ENCODE assay signal across 1 cellular context in the genomic region with DNA sequence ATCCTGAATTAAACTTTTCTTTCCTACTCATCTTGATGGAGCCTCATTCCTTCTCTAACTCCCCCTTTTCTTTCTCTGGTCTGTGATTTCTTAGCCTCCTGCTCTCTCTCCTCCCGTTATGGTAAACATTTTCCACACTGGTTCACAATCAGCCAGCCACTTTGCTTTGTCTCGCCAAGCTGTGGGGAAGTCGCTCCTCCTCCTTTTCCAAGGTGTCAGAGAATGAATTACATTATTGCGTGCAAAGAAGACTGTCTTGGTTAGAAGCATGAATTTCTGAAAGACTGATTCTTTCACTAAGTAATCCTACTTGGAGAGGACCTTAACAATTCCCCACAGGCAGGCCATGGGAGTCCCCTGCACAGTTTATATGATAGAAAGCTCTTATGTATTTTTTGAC.
TF ChIP-seq lines count a peak whose summit lies in the region.

No MANE protein-coding gene starts in this region.

TF ChIP-seq in GM12878, 131 proteins besides CTCF, POLR2A, EP300 and RAD21 (continued from another document):
- TF ChIP-seq, protein P1, sequence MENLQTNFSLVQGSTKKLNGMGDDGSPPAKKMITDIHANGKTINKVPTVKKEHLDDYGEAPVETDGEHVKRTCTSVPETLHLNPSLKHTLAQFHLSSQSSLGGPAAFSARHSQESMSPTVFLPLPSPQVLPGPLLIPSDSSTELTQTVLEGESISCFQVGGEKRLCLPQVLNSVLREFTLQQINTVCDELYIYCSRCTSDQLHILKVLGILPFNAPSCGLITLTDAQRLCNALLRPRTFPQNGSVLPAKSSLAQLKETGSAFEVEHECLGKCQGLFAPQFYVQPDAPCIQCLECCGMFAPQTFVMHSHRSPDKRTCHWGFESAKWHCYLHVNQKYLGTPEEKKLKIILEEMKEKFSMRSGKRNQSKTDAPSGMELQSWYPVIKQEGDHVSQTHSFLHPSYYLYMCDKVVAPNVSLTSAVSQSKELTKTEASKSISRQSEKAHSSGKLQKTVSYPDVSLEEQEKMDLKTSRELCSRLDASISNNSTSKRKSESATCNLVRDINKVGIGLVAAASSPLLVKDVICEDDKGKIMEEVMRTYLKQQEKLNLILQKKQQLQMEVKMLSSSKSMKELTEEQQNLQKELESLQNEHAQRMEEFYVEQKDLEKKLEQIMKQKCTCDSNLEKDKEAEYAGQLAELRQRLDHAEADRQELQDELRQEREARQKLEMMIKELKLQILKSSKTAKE (IDR thresholded peaks at IDR 0.05; ENCODE audit: low read depth, poor library complexity, severe bottlenecking): no peak
- TF ChIP-seq, protein P2, sequence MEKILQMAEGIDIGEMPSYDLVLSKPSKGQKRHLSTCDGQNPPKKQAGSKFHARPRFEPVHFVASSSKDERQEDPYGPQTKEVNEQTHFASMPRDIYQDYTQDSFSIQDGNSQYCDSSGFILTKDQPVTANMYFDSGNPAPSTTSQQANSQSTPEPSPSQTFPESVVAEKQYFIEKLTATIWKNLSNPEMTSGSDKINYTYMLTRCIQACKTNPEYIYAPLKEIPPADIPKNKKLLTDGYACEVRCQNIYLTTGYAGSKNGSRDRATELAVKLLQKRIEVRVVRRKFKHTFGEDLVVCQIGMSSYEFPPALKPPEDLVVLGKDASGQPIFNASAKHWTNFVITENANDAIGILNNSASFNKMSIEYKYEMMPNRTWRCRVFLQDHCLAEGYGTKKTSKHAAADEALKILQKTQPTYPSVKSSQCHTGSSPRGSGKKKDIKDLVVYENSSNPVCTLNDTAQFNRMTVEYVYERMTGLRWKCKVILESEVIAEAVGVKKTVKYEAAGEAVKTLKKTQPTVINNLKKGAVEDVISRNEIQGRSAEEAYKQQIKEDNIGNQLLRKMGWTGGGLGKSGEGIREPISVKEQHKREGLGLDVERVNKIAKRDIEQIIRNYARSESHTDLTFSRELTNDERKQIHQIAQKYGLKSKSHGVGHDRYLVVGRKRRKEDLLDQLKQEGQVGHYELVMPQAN (conservative IDR thresholded peaks at IDR 0.05): no peak
- no peak for TF ChIP-seq RELA (IDR thresholded peaks at IDR 0.05; ENCODE audit: borderline replicate concordance, partially characterized antibody)
- TF ChIP-seq TBL1XR1 (IDR thresholded peaks at IDR 0.05; ENCODE audit: low read depth, low read length): no peak
- no peak for TF ChIP-seq FOXM1 (IDR thresholded peaks at IDR 0.05; ENCODE audit: low read depth, low read length)
- no peak for TF ChIP-seq SPI1 (IDR thresholded peaks at IDR 0.05; ENCODE audit: borderline replicate concordance, insufficient read depth, low read depth, low read length)
- TF ChIP-seq, protein P3, sequence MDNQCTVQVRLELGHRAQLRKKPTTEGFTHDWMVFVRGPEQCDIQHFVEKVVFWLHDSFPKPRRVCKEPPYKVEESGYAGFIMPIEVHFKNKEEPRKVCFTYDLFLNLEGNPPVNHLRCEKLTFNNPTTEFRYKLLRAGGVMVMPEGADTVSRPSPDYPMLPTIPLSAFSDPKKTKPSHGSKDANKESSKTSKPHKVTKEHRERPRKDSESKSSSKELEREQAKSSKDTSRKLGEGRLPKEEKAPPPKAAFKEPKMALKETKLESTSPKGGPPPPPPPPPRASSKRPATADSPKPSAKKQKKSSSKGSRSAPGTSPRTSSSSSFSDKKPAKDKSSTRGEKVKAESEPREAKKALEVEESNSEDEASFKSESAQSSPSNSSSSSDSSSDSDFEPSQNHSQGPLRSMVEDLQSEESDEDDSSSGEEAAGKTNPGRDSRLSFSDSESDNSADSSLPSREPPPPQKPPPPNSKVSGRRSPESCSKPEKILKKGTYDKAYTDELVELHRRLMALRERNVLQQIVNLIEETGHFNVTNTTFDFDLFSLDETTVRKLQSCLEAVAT (IDR thresholded peaks at IDR 0.05): no peak
- TF ChIP-seq TCF12 (IDR thresholded peaks at IDR 0.05; ENCODE audit: low read depth, low read length): no peak
- TF ChIP-seq POLR2AphosphoS2 (IDR thresholded peaks at IDR 0.05; ENCODE audit: low read depth, low read length): no peak
- TF ChIP-seq, protein P4, sequence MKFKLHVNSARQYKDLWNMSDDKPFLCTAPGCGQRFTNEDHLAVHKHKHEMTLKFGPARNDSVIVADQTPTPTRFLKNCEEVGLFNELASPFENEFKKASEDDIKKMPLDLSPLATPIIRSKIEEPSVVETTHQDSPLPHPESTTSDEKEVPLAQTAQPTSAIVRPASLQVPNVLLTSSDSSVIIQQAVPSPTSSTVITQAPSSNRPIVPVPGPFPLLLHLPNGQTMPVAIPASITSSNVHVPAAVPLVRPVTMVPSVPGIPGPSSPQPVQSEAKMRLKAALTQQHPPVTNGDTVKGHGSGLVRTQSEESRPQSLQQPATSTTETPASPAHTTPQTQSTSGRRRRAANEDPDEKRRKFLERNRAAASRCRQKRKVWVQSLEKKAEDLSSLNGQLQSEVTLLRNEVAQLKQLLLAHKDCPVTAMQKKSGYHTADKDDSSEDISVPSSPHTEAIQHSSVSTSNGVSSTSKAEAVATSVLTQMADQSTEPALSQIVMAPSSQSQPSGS (IDR thresholded peaks at IDR 0.05; ENCODE audit: low read length): no peak
